In genomic region chr10:125080296-125080695, GRCh38 we compare ENCODE assay signal across 20 cellular contexts.
"Had no signal": no experiment of that assay in that cellular context is flagged by ENCODE, and none has a peak within 500 bp of the region (broad histone marks: within the 10 kb centered on the region; RNA-seq: fewer than 3 reads in every experiment).

No MANE protein-coding gene starts in this region.

- H3K36me3 ChIP-seq: esophagus muscularis mucosa, prostate gland, right lobe of liver, thoracic aorta, uterus had no signal

- H3K36me3 Mint-ChIP-seq: activated CD4-positive, alpha-beta memory T cell treated with anti-CD3 and anti-CD28 coated beads for 36 hours; activated CD8-positive, alpha-beta memory T cell treated with anti-CD3 and anti-CD28 coated beads, Interleukin-2, amount 10 ng/mL, durations not matched to agents 7 days and 5 days; activated naive CD4-positive, alpha-beta T cell treated with anti-CD3 and anti-CD28 coated beads, Interleukin-2, amount 10 ng/mL, durations not matched to agents 7 days and 5 days had no signal

- FAIRE-seq: astrocyte, bronchial epithelial cell had no signal

- H3K27ac ChIP-seq: esophagus muscularis mucosa, lower lobe of right lung, prostate gland, right lobe of liver, uterus had no signal

- H3K4me1 Mint-ChIP-seq: activated CD4-positive, alpha-beta T cell treated with anti-CD3 and anti-CD28 coated beads for 36 hours; activated CD8-positive, alpha-beta memory T cell treated with anti-CD3 and anti-CD28 coated beads, Interleukin-2, amount 10 ng/mL, durations not matched to agents 7 days and 5 days; activated naive CD4-positive, alpha-beta T cell treated with anti-CD3 and anti-CD28 coated beads, Interleukin-2, amount 10 ng/mL, durations not matched to agents 7 days and 5 days; naive B cell had no signal

- H3K4me3 ChIP-seq: dorsolateral prefrontal cortex, esophagus muscularis mucosa, lower lobe of right lung, prostate gland, right lobe of liver, stomach, thoracic aorta, uterus had no signal

- H3K9me3 ChIP-seq: esophagus muscularis mucosa, lower lobe of right lung, prostate gland, right lobe of liver, stomach, thoracic aorta, uterus had no signal

- H3K27me3 ChIP-seq: dorsolateral prefrontal cortex, esophagus muscularis mucosa, right lobe of liver, stomach, uterus had no signal

- DNase-seq: activated CD4-positive, alpha-beta memory T cell treated with anti-CD3 and anti-CD28 coated beads for 36 hours; activated CD4-positive, alpha-beta T cell treated with anti-CD3 and anti-CD28 coated beads for 36 hours; activated CD8-positive, alpha-beta memory T cell treated with anti-CD3 and anti-CD28 coated beads, Interleukin-2, amount 10 ng/mL, durations not matched to agents 7 days and 5 days; activated naive CD4-positive, alpha-beta T cell treated with anti-CD3 and anti-CD28 coated beads, Interleukin-2, amount 10 ng/mL, durations not matched to agents 7 days and 5 days; activated T-cell treated with anti-CD3 and anti-CD28 coated beads, Interleukin-2, amount 50 U/mL, for 1 hour; hypothalamus; lower lobe of right lung; naive B cell; occipital lobe; right lobe of liver; stimulated activated CD4-positive, alpha-beta T cell treated with anti-CD3 and anti-CD28 coated beads, Interleukin-1b, Interleukin-23, amount 100 ng/mL, for 48 hours; stomach; uterus had no signal

- H3K9me3 Mint-ChIP-seq: activated CD4-positive, alpha-beta memory T cell treated with anti-CD3 and anti-CD28 coated beads for 36 hours; activated naive CD4-positive, alpha-beta T cell treated with anti-CD3 and anti-CD28 coated beads, Interleukin-2, amount 10 ng/mL, durations not matched to agents 7 days and 5 days; activated T-helper 2 cell treated with anti-CD3 and anti-CD28 coated beads, Interferon-gamma antibody, Interleukin-2, Interleukin-4, amounts not matched to agents 10 μg/mL and 5 μg/mL and 100 μg/mL, durations not matched to agents 14 hours and 24 hours and 36 hours had no signal

- H3K4me3 Mint-ChIP-seq: activated CD4-positive, alpha-beta memory T cell treated with anti-CD3 and anti-CD28 coated beads for 36 hours; activated CD4-positive, alpha-beta T cell treated with anti-CD3 and anti-CD28 coated beads for 36 hours; activated CD8-positive, alpha-beta memory T cell treated with anti-CD3 and anti-CD28 coated beads, Interleukin-2, amount 10 ng/mL, durations not matched to agents 7 days and 5 days; activated naive CD4-positive, alpha-beta T cell treated with anti-CD3 and anti-CD28 coated beads, Interleukin-2, amount 10 ng/mL, durations not matched to agents 7 days and 5 days had no signal

- H3K27me3 Mint-ChIP-seq: activated CD8-positive, alpha-beta memory T cell treated with anti-CD3 and anti-CD28 coated beads, Interleukin-2, amount 10 ng/mL, durations not matched to agents 7 days and 5 days had no signal

- H3K27ac Mint-ChIP-seq: activated CD4-positive, alpha-beta memory T cell treated with anti-CD3 and anti-CD28 coated beads for 36 hours; activated CD4-positive, alpha-beta T cell treated with anti-CD3 and anti-CD28 coated beads for 36 hours; activated CD8-positive, alpha-beta memory T cell treated with anti-CD3 and anti-CD28 coated beads, Interleukin-2, amount 10 ng/mL, durations not matched to agents 7 days and 5 days; activated naive CD4-positive, alpha-beta T cell treated with anti-CD3 and anti-CD28 coated beads, Interleukin-2, amount 10 ng/mL, durations not matched to agents 7 days and 5 days; activated T-helper 2 cell treated with anti-CD3 and anti-CD28 coated beads, Interferon-gamma antibody, Interleukin-2, Interleukin-4, amounts not matched to agents 10 μg/mL and 5 μg/mL and 100 μg/mL, durations not matched to agents 14 hours and 24 hours and 36 hours had no signal
